Comparison of ENCODE assay signal across 13 cellular contexts in genomic region chr13:79108914-79109643, GRCh38.
DNase-seq lines count a peak whose midpoint lies in the region; ATAC-seq and TF ChIP-seq lines count a peak whose summit lies in the region.
"Had no signal": no experiment of that assay in that cellular context is flagged by ENCODE, and none has a peak within 500 bp of the region (broad histone marks: within the 10 kb centered on the region; RNA-seq: fewer than 3 reads in every experiment).

No MANE protein-coding gene starts in this region.

- no peaks in the 10 kb centered on the region for H3K36me3 ChIP-seq in smooth muscle cell (ENCODE audit: low read depth)
- H3K36me3 ChIP-seq: BLaER1 treated with 17β-estradiol and CSF1 and Interleukin-3, amounts not matched to agents 10 nM and 100 nM; left ventricle myocardium inferior had no signal

- H3K27me3 Mint-ChIP-seq in activated naive CD4-positive, alpha-beta T cell treated with anti-CD3 and anti-CD28 coated beads, Interleukin-2, amount 10 ng/mL, durations not matched to agents 7 days and 5 days = no peaks in the 10 kb centered on the region
- peaks cover 3% of the 10 kb centered on the region for H3K27me3 Mint-ChIP-seq in type B pancreatic cell

- H3K27ac Mint-ChIP-seq in activated naive CD4-positive, alpha-beta T cell treated with anti-CD3 and anti-CD28 coated beads, Interleukin-2, amount 10 ng/mL, durations not matched to agents 7 days and 5 days = no peak overlapping the region
- no peak overlapping the region for H3K27ac Mint-ChIP-seq in type B pancreatic cell

- no peak for TF ChIP-seq CTCF in GM12865 (IDR thresholded peaks at IDR 0.05; ENCODE audit: insufficient read depth, low read depth, low read length, missing control alignments)
- TF ChIP-seq CTCF in type B pancreatic cell (conservative IDR thresholded peaks at IDR 0.05) = no peak
- no peak for TF ChIP-seq CTCF in smooth muscle cell (IDR thresholded peaks at IDR 0.05; ENCODE audit: borderline replicate concordance, insufficient read depth, poor library complexity, severe bottlenecking)

- H3K4me1 ChIP-seq in smooth muscle cell (ENCODE audit: low read depth) = peaks cover 3% of the 10 kb centered on the region
- H3K4me1 ChIP-seq: BLaER1 treated with 17β-estradiol and CSF1 and Interleukin-3, amounts not matched to agents 10 nM and 100 nM; left ventricle myocardium inferior had no signal

- H3K4me1 Mint-ChIP-seq in activated naive CD4-positive, alpha-beta T cell treated with anti-CD3 and anti-CD28 coated beads, Interleukin-2, amount 10 ng/mL, durations not matched to agents 7 days and 5 days = no peaks in the 10 kb centered on the region
- H3K4me1 Mint-ChIP-seq in type B pancreatic cell (ENCODE audit: unreplicated experiment) = no peaks in the 10 kb centered on the region

- H3K4me3 ChIP-seq in GM12865 (ENCODE audit: low read depth, low read length) = no peak overlapping the region
- H3K4me3 ChIP-seq in smooth muscle cell = no peak overlapping the region
- H3K4me3 ChIP-seq: BLaER1 treated with 17β-estradiol and CSF1 and Interleukin-3, amounts not matched to agents 10 nM and 100 nM; left ventricle myocardium inferior had no signal

- DNase-seq in GM12865 (ENCODE audit: low read depth) = peak; percentile 69
- peak; percentile 75 for DNase-seq in NCI-H2171 treated with DMSO at 0.1 percent for 48 hours (lab: John Stamatoyannopoulos, UW)
- DNase-seq in activated naive CD4-positive, alpha-beta T cell treated with anti-CD3 and anti-CD28 coated beads, Interleukin-2, amount 10 ng/mL, durations not matched to agents 7 days and 5 days = no peak
- no peak for DNase-seq in type B pancreatic cell (ENCODE audit: extremely low spot score, unreplicated experiment)
- DNase-seq in smooth muscle cell (lab: John Stamatoyannopoulos, UW; ENCODE audit: unreplicated experiment) = no peak
- no peak for DNase-seq in NCI-H128 (lab: John Stamatoyannopoulos, UW; ENCODE audit: unreplicated experiment)
- DNase-seq: activated CD4-positive, alpha-beta T cell treated with anti-CD3 and anti-CD28 coated beads, Interleukin-2, amount 50 U/mL, for 48 hours; left ventricle myocardium inferior; right cardiac atrium; Right ventricle myocardium superior had no signal

- H3K27me3 ChIP-seq in smooth muscle cell (ENCODE audit: low read depth) = no peaks in the 10 kb centered on the region
- H3K27me3 ChIP-seq: BLaER1 treated with 17β-estradiol and CSF1 and Interleukin-3, amounts not matched to agents 10 nM and 100 nM had no signal

- H3K36me3 Mint-ChIP-seq in activated naive CD4-positive, alpha-beta T cell treated with anti-CD3 and anti-CD28 coated beads, Interleukin-2, amount 10 ng/mL, durations not matched to agents 7 days and 5 days = no peaks in the 10 kb centered on the region
- H3K36me3 Mint-ChIP-seq in type B pancreatic cell = no peaks in the 10 kb centered on the region

- H3F3A ChIP-seq in smooth muscle cell (ENCODE audit: low read depth) = no peaks in the 10 kb centered on the region

- WGBS in smooth muscle cell (ENCODE audit: low lambda C conversion rate) = 93% methylated on average over 1 of the region's 1 CpG

- no peak overlapping the region for H3K27ac ChIP-seq in smooth muscle cell (ENCODE audit: low read depth)
- H3K27ac ChIP-seq: BLaER1 treated with 17β-estradiol and CSF1 and Interleukin-3, amounts not matched to agents 10 nM and 100 nM; left ventricle myocardium inferior had no signal

- H4K20me1 ChIP-seq in smooth muscle cell (ENCODE audit: low read depth) = no peaks in the 10 kb centered on the region
- H4K20me1 ChIP-seq: BLaER1 treated with 17β-estradiol and CSF1 and Interleukin-3, amounts not matched to agents 10 nM and 100 nM had no signal

- no peaks in the 10 kb centered on the region for H3K9me3 ChIP-seq in smooth muscle cell (replicated peaks; ENCODE audit: low read depth)
- H3K9me3 ChIP-seq: BLaER1 treated with 17β-estradiol and CSF1 and Interleukin-3, amounts not matched to agents 10 nM and 100 nM; left ventricle myocardium inferior had no signal

- CTCF ChIA-PET in activated naive CD4-positive, alpha-beta T cell treated with anti-CD3 and anti-CD28 coated beads, Interleukin-2, amount 10 ng/mL, durations not matched to agents 7 days and 5 days (lab: Charles Lee) = no interaction called here

- no peak overlapping the region for H3K4me3 Mint-ChIP-seq in activated naive CD4-positive, alpha-beta T cell treated with anti-CD3 and anti-CD28 coated beads, Interleukin-2, amount 10 ng/mL, durations not matched to agents 7 days and 5 days
- H3K4me3 Mint-ChIP-seq in type B pancreatic cell = no peak overlapping the region

- H3K9ac ChIP-seq in smooth muscle cell (ENCODE audit: low read depth) = no peak overlapping the region
- H3K9ac ChIP-seq: BLaER1 treated with 17β-estradiol and CSF1 and Interleukin-3, amounts not matched to agents 10 nM and 100 nM had no signal

- H3K9me3 Mint-ChIP-seq in activated naive CD4-positive, alpha-beta T cell treated with anti-CD3 and anti-CD28 coated beads, Interleukin-2, amount 10 ng/mL, durations not matched to agents 7 days and 5 days = no peaks in the 10 kb centered on the region
- no peaks in the 10 kb centered on the region for H3K9me3 Mint-ChIP-seq in type B pancreatic cell

- ATAC-seq in GM19468 (IDR thresholded peaks at IDR 0.05; ENCODE audit: extremely low read depth, unreplicated experiment) (peak; percentile 22), HG03159 (IDR thresholded peaks at IDR 0.05; ENCODE audit: unreplicated experiment) (peak; percentile 61)
- ATAC-seq: right cardiac atrium had no signal

- H3K79me2 ChIP-seq in smooth muscle cell (ENCODE audit: low read depth) = no peaks in the 10 kb centered on the region

- no peak overlapping the region for H2AFZ ChIP-seq in smooth muscle cell (ENCODE audit: low read depth)

- no peak overlapping the region for H3K4me2 ChIP-seq in smooth muscle cell
- H3K4me2 ChIP-seq: BLaER1 treated with 17β-estradiol and CSF1 and Interleukin-3, amounts not matched to agents 10 nM and 100 nM had no signal

Comparison
In these comparisons a context has a peak if more than half of its experiments do, and no peak if none do; other contexts are left out.
1. DNase-seq: peak in GM12865 (single experiment) and NCI-H2171 treated with DMSO at 0.1 percent for 48 hours (single experiment); none in activated naive CD4-positive, alpha-beta T cell treated with anti-CD3 and anti-CD28 coated beads, Interleukin-2, amount 10 ng/mL, durations not matched to agents 7 days and 5 days (single experiment), type B pancreatic cell (single experiment), smooth muscle cell (single experiment) and NCI-H128 (single experiment).